8 cellular contexts compared by ENCODE assay signal in genomic region chr6:32952817-32953739, GRCh38. TPM values are rescaled to one million over a fixed set of nuclear protein-coding genes. Genes with fewer than 3 reads are reported as not detected.
A peak's percentile ranks its signal among the peaks of the same experiment; 100 is the strongest.
DNase-seq lines count a peak whose midpoint lies in the region; ATAC-seq, FAIRE-seq and TF ChIP-seq lines count a peak whose summit lies in the region.

HLA-DMA (minus strand) TSS chr6:32953097; CDS start chr6:32953036, 61 bp downstream.

- peak; percentile 43 for FAIRE-seq in islet of Langerhans (lab: Jason Lieb, UNC)

- ATAC-seq in HG02623 (IDR thresholded peaks at IDR 0.05; ENCODE audit: unreplicated experiment): peak; percentile 83

- no peaks in the 10 kb centered on the region for H3K9me3 ChIP-seq in spleen

- peaks cover 0 to 27% (median 0%) of the 10 kb centered on the region in 6 donors for H3K36me3 ChIP-seq in spleen

- H3K4me3 ChIP-seq in spleen: peak within 1 kb of the TSS; percentile 22 to 78 (median 42)

- TF ChIP-seq POLR2A in spleen (IDR thresholded peaks at IDR 0.05): peak; percentile 82 to 99 (median 96)

- TF ChIP-seq CTCF in VCaP (conservative IDR thresholded peaks at IDR 0.05) (peak; percentile 65), spleen (IDR thresholded peaks at IDR 0.05 in 8 of 11, conservative IDR thresholded peaks at IDR 0.05 in 3 of 11) (peak; percentile 81 to 92 (median 87))

- H3K27me3 ChIP-seq in spleen (replicated peaks in 1 of 7): no peaks in the 10 kb centered on the region

- H3K27ac ChIP-seq in VCaP (no peak within 1 kb of the TSS), caudate nucleus (ENCODE audit: low read depth, low read length) (peak within 1 kb of the TSS; percentile 55), spleen (peak within 1 kb of the TSS; percentile 39 to 96 (median 88))

- intact Hi-C loops in spleen (cut with DNase I; ENCODE audit: low total_unique reads): no loop called here

- H3K4me1 ChIP-seq in spleen: peaks cover 22 to 91% (median 78%) of the 10 kb centered on the region in 6 donors

- 12 to 25% (median 18%) methylated on average over 10 of the region's 10 CpGs for WGBS in spleen, 5 donors

- DNase-seq in NCI-H748 (lab: John Stamatoyannopoulos, UW; ENCODE audit: unreplicated experiment) (peak; percentile 53), NCI-H748 treated with DMSO at 0.1 percent for 48 hours (lab: John Stamatoyannopoulos, UW) (no peak), NAMALWA (ENCODE audit: low spot score) (peak; percentile 98), caudate nucleus (lab: John Stamatoyannopoulos, UW) (peak in 47 of 61 donors; percentile 20 to 82 (median 58)), spleen (peak; percentile 92)

RNA-seq across cellular contexts. Expression of gene HLA-DMA, which starts in this region (rescaled TPM):
- total RNA-seq in spleen: 100 to 1,000 TPM; 141 to 218 (median 173) TPM
- polyA plus RNA-seq in spleen: 100 to 1,000 TPM; 235 to 423 (median 270) TPM
